Comparison of ENCODE assay signal across 9 cellular contexts in the genomic region with DNA sequence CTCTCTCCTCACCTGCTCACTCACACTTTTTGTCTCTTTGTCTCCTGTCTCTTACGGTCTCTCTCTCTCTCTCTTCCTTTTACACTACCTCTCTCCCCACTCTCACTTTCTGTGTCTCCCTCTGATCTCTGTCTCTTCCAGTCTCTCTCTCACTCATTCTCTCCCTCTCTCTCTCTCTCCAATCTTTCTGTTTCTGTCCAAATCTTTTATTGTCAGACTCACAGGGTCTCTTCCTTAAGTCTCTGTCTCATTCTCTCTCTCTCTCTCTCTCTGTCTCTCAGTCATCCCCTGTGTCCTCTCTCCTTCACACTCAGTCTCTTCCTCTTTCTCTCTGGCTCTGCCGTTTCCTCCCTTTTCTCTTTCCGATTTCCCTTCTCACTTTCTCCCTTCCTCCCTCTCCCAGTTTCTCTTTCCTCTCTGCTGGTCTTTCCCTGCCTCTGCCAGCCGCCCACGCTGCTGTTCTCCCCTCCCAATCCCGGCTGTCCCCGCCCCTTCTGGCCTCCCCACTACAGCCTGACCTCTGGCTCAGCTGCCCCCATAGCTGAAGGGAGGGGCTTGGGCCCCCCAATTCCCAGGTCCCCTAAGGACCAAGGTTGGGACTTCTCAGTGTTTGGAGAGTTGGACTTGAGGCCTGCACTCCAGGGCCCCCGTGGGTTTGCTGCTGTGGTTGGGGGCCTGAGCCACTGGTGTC. TPM values are rescaled to one million over a fixed set of nuclear protein-coding genes. Genes with fewer than 3 reads are reported as not detected.
A peak's percentile ranks its signal among the peaks of the same experiment; 100 is the strongest.
DNase-seq lines count a peak whose midpoint lies in the region; ATAC-seq and TF ChIP-seq lines count a peak whose summit lies in the region.
"Had no signal": no experiment of that assay in that cellular context is flagged by ENCODE, and none has a peak within 500 bp of the region (broad histone marks: within the 10 kb centered on the region; RNA-seq: fewer than 3 reads in every experiment).

A gene with protein sequence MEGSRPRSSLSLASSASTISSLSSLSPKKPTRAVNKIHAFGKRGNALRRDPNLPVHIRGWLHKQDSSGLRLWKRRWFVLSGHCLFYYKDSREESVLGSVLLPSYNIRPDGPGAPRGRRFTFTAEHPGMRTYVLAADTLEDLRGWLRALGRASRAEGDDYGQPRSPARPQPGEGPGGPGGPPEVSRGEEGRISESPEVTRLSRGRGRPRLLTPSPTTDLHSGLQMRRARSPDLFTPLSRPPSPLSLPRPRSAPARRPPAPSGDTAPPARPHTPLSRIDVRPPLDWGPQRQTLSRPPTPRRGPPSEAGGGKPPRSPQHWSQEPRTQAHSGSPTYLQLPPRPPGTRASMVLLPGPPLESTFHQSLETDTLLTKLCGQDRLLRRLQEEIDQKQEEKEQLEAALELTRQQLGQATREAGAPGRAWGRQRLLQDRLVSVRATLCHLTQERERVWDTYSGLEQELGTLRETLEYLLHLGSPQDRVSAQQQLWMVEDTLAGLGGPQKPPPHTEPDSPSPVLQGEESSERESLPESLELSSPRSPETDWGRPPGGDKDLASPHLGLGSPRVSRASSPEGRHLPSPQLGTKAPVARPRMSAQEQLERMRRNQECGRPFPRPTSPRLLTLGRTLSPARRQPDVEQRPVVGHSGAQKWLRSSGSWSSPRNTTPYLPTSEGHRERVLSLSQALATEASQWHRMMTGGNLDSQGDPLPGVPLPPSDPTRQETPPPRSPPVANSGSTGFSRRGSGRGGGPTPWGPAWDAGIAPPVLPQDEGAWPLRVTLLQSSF (minus strand): TSS at position 422 of the 691 bp plus-strand sequence. CDS start 997 bp downstream, outside the sequence.

- intact Hi-C loops in activated CD4-positive, alpha-beta memory T cell treated with anti-CD3 and anti-CD28 coated beads for 36 hours (cut with micrococcal nuclease), result no loop called here
- intact Hi-C loops in left lung (cut with DNase I), result no loop called here

- peaks cover 0 to 2% of the 10 kb centered on the region in 2 donors for H3K36me3 ChIP-seq in left lung

- no peak for DNase-seq in activated CD4-positive, alpha-beta memory T cell treated with anti-CD3 and anti-CD28 coated beads for 36 hours
- no peak for DNase-seq in activated CD4-positive, alpha-beta memory T cell treated with anti-CD3 and anti-CD28 coated beads, Interleukin-2, amount 10 ng/mL, durations not matched to agents 7 days and 5 days
- DNase-seq in caudate nucleus (lab: John Stamatoyannopoulos, UW) (peak in 3 of 61 donors; percentile 8 to 24 (median 12)), left lung (peak; percentile 74 to 85), ureter (ENCODE audit: low spot score) (peak; percentile 78), NCI-H345 (lab: John Stamatoyannopoulos, UW) (no peak), HEK293T (ENCODE audit: extremely low spot score) (no peak)
- DNase-seq: activated B cell treated with CpG ODN at 0.5 μM for 24 hours had no signal

- POLR2A ChIA-PET in activated CD4-positive, alpha-beta memory T cell treated with anti-CD3 and anti-CD28 coated beads for 36 hours (lab: Charles Lee), result no interaction called here
- POLR2A ChIA-PET in activated CD4-positive, alpha-beta memory T cell treated with anti-CD3 and anti-CD28 coated beads, Interleukin-2, amount 10 ng/mL, durations not matched to agents 7 days and 5 days (lab: Charles Lee), result no interaction called here
- POLR2A ChIA-PET in HEK293T (lab: Yijun Ruan, JAX), result interaction anchor here (0.7 kb wide), 1 partner anchor 249 kb away, joined by 4 read pairs; a partner anchor contains a TSS

- H3K36me3 Mint-ChIP-seq in activated CD4-positive, alpha-beta memory T cell treated with anti-CD3 and anti-CD28 coated beads for 36 hours, result peaks cover 13% of the 10 kb centered on the region
- H3K36me3 Mint-ChIP-seq in activated CD4-positive, alpha-beta memory T cell treated with anti-CD3 and anti-CD28 coated beads, Interleukin-2, amount 10 ng/mL, durations not matched to agents 7 days and 5 days (ENCODE audit: low read depth), result peaks cover 9% of the 10 kb centered on the region

- peaks cover 2% of the 10 kb centered on the region for H3K27me3 Mint-ChIP-seq in activated CD4-positive, alpha-beta memory T cell treated with anti-CD3 and anti-CD28 coated beads for 36 hours
- H3K27me3 Mint-ChIP-seq in activated CD4-positive, alpha-beta memory T cell treated with anti-CD3 and anti-CD28 coated beads, Interleukin-2, amount 10 ng/mL, durations not matched to agents 7 days and 5 days, result peaks cover 13% of the 10 kb centered on the region
- H3K27me3 Mint-ChIP-seq: activated B cell treated with CpG ODN at 0.5 μM for 24 hours had no signal

- ATAC-seq in left lung (no peak), GM21786 (IDR thresholded peaks at IDR 0.05; ENCODE audit: unreplicated experiment) (no peak)

- H3K27ac ChIP-seq in caudate nucleus (ENCODE audit: low read depth, low read length) (peak within 1 kb of the TSS; percentile 33), left lung (peak within 1 kb of the TSS; percentile 67 to 68)

- H3K4me3 ChIP-seq in left lung, result peak within 1 kb of the TSS; percentile 9 to 28

- no peak within 1 kb of the TSS for H3K4me3 Mint-ChIP-seq in activated CD4-positive, alpha-beta memory T cell treated with anti-CD3 and anti-CD28 coated beads for 36 hours
- H3K4me3 Mint-ChIP-seq in activated CD4-positive, alpha-beta memory T cell treated with anti-CD3 and anti-CD28 coated beads, Interleukin-2, amount 10 ng/mL, durations not matched to agents 7 days and 5 days, result no peak within 1 kb of the TSS
- H3K4me3 Mint-ChIP-seq: activated B cell treated with CpG ODN at 0.5 μM for 24 hours had no signal

- H3K27ac Mint-ChIP-seq in activated CD4-positive, alpha-beta memory T cell treated with anti-CD3 and anti-CD28 coated beads for 36 hours, result no peak within 1 kb of the TSS
- no peak within 1 kb of the TSS for H3K27ac Mint-ChIP-seq in activated CD4-positive, alpha-beta memory T cell treated with anti-CD3 and anti-CD28 coated beads, Interleukin-2, amount 10 ng/mL, durations not matched to agents 7 days and 5 days
- H3K27ac Mint-ChIP-seq: activated B cell treated with CpG ODN at 0.5 μM for 24 hours had no signal

- peaks cover 9% of the 10 kb centered on the region for H3K4me1 Mint-ChIP-seq in activated CD4-positive, alpha-beta memory T cell treated with anti-CD3 and anti-CD28 coated beads for 36 hours (ENCODE audit: low read depth)
- peaks cover 12% of the 10 kb centered on the region for H3K4me1 Mint-ChIP-seq in activated CD4-positive, alpha-beta memory T cell treated with anti-CD3 and anti-CD28 coated beads, Interleukin-2, amount 10 ng/mL, durations not matched to agents 7 days and 5 days

- no peaks in the 10 kb centered on the region for H3K9me3 Mint-ChIP-seq in activated CD4-positive, alpha-beta memory T cell treated with anti-CD3 and anti-CD28 coated beads for 36 hours
- H3K9me3 Mint-ChIP-seq in activated CD4-positive, alpha-beta memory T cell treated with anti-CD3 and anti-CD28 coated beads, Interleukin-2, amount 10 ng/mL, durations not matched to agents 7 days and 5 days, result no peaks in the 10 kb centered on the region
- H3K9me3 Mint-ChIP-seq: activated B cell treated with CpG ODN at 0.5 μM for 24 hours had no signal

- H3K9me3 ChIP-seq in left lung, result no peaks in the 10 kb centered on the region

- H3K27me3 ChIP-seq in left lung, result no peaks in the 10 kb centered on the region

- peaks cover 2 to 25% of the 10 kb centered on the region in 2 donors for H3K4me1 ChIP-seq in left lung

- CTCF ChIA-PET in activated CD4-positive, alpha-beta memory T cell treated with anti-CD3 and anti-CD28 coated beads for 36 hours (lab: Charles Lee), result interaction anchor here (1.8 kb wide), 1 partner anchor 73 kb away, joined by 8 read pairs; no protein-coding TSS in a partner anchor
- CTCF ChIA-PET in activated CD4-positive, alpha-beta memory T cell treated with anti-CD3 and anti-CD28 coated beads, Interleukin-2, amount 10 ng/mL, durations not matched to agents 7 days and 5 days (lab: Charles Lee), result interaction anchor here (0.6 kb wide), 1 partner anchor 1835 kb away, joined by 3 read pairs; no protein-coding TSS in a partner anchor
- CTCF ChIA-PET in HEK293T (lab: Yijun Ruan, JAX), result no interaction called here

- no peak for TF ChIP-seq CTCF in left lung (IDR thresholded peaks at IDR 0.05)

TF ChIP-seq in HEK293T, 16 proteins besides CTCF, POLR2A, EP300 and RAD21:
- no peak for TF ChIP-seq ELF4 (IDR thresholded peaks at IDR 0.05)
- no peak for TF ChIP-seq NFRKB (IDR thresholded peaks at IDR 0.05)

RNA-seq across cellular contexts. Expression of the gene that starts here (rescaled TPM):
- 10 to 100 TPM; 10.5 to 11.0 TPM for total RNA-seq in activated CD4-positive, alpha-beta memory T cell treated with anti-CD3 and anti-CD28 coated beads for 36 hours
- 1 to 10 TPM; 4.5 to 5.5 TPM for total RNA-seq in activated CD4-positive, alpha-beta memory T cell treated with anti-CD3 and anti-CD28 coated beads, Interleukin-2, amount 10 ng/mL, durations not matched to agents 7 days and 5 days
- 10 to 100 TPM; 21.0 to 37.3 TPM for total RNA-seq in left lung
- 23.0 TPM for total RNA-seq in ureter

Comparison
In these comparisons a context has a peak if more than half of its experiments do, and no peak if none do; other contexts are left out.
1. DNase-seq: peak in left lung (2 of 2) and ureter (single experiment); none in activated CD4-positive, alpha-beta memory T cell treated with anti-CD3 and anti-CD28 coated beads for 36 hours (single experiment), activated CD4-positive, alpha-beta memory T cell treated with anti-CD3 and anti-CD28 coated beads, Interleukin-2, amount 10 ng/mL, durations not matched to agents 7 days and 5 days (single experiment), NCI-H345 (single experiment) and HEK293T (single experiment).